ENCODE assay signal across 26 cellular contexts in the genomic region with DNA sequence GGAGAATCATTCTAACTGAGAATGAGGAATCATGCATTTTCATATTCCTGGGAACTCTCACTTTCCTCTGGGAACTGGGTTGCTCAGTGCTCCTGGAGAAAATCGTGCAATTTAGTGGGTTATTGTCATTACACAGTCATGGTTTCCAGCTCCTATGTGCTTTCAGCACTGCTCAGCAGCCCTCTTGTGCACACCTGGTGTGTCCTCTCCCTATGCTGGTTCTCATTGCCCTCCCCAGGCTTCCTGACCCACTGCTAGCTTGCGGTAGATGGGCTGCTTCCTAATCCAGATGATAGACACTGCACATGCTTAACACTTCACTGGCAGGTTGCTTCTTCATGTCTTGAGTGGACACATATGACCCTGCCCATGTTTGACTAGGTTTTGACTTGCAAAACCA. TPM values are rescaled to one million over a fixed set of nuclear protein-coding genes. Genes with fewer than 3 reads are reported as not detected.
"Had no signal": no experiment of that assay in that cellular context is flagged by ENCODE, and none has a peak within 500 bp of the region (broad histone marks: within the 10 kb centered on the region; RNA-seq: fewer than 3 reads in every experiment).

No MANE protein-coding gene starts in this region.

- H3K27me3 Mint-ChIP-seq: activated B cell treated with CpG ODN at 0.5 μM for 24 hours; activated CD4-positive, alpha-beta memory T cell treated with anti-CD3 and anti-CD28 coated beads for 36 hours; activated naive CD8-positive, alpha-beta T cell treated with anti-CD3 and anti-CD28 coated beads for 36 hours; activated T-helper 17 cell treated with anti-CD3 and anti-CD28 coated beads, Interleukin-2, amount 50 U/mL, for 72 hours had no signal

- H3K4me3 Mint-ChIP-seq: activated B cell treated with CpG ODN at 0.5 μM for 24 hours; activated CD4-positive, alpha-beta memory T cell treated with anti-CD3 and anti-CD28 coated beads for 36 hours; activated CD4-positive, alpha-beta T cell treated with anti-CD3 and anti-CD28 coated beads, Interleukin-2, amount 10 ng/mL, durations not matched to agents 7 days and 5 days; activated naive CD4-positive, alpha-beta T cell treated with anti-CD3 and anti-CD28 coated beads, Interleukin-2, amount 10 ng/mL, durations not matched to agents 7 days and 5 days; activated naive CD8-positive, alpha-beta T cell treated with anti-CD3 and anti-CD28 coated beads for 36 hours; activated T-helper 17 cell treated with anti-CD3 and anti-CD28 coated beads, Interleukin-2, amount 50 U/mL, for 72 hours; T-helper 17 cell had no signal

- FAIRE-seq: RCC 7860 had no signal

- H3K27ac ChIP-seq: brain microvascular endothelial cell, cardiac muscle cell, SJSA1 had no signal

- H3K27ac Mint-ChIP-seq: activated B cell treated with CpG ODN at 0.5 μM for 24 hours; activated CD4-positive, alpha-beta memory T cell treated with anti-CD3 and anti-CD28 coated beads for 36 hours; activated CD4-positive, alpha-beta T cell treated with anti-CD3 and anti-CD28 coated beads, Interleukin-2, amount 10 ng/mL, durations not matched to agents 7 days and 5 days; activated naive CD4-positive, alpha-beta T cell treated with anti-CD3 and anti-CD28 coated beads, Interleukin-2, amount 10 ng/mL, durations not matched to agents 7 days and 5 days; activated naive CD8-positive, alpha-beta T cell treated with anti-CD3 and anti-CD28 coated beads for 36 hours; activated T-helper 17 cell treated with anti-CD3 and anti-CD28 coated beads, Interleukin-2, amount 50 U/mL, for 72 hours; T-helper 17 cell had no signal

- H3K27me3 ChIP-seq: brain microvascular endothelial cell, cardiac muscle cell, SJSA1 had no signal

- H3K36me3 ChIP-seq: brain microvascular endothelial cell, cardiac muscle cell, MG63, SJSA1 had no signal

- H3K4me3 ChIP-seq: cardiac muscle cell, MG63, SJSA1 had no signal

- H3K9me3 ChIP-seq: MG63, SJSA1 had no signal

- H3K4me1 Mint-ChIP-seq: activated B cell treated with CpG ODN at 0.5 μM for 24 hours had no signal

- DNase-seq: activated B cell treated with CpG ODN at 0.5 μM for 24 hours; activated CD4-positive, alpha-beta memory T cell treated with anti-CD3 and anti-CD28 coated beads for 36 hours; activated CD4-positive, alpha-beta T cell treated with anti-CD3 and anti-CD28 coated beads for 1 hour; activated CD4-positive, alpha-beta T cell treated with anti-CD3 and anti-CD28 coated beads, Interleukin-2, amount 10 ng/mL, durations not matched to agents 7 days and 5 days; activated gamma-delta T cell; activated naive CD4-positive, alpha-beta T cell treated with anti-CD3 and anti-CD28 coated beads, Interleukin-2, amount 10 ng/mL, durations not matched to agents 7 days and 5 days; activated naive CD8-positive, alpha-beta T cell treated with anti-CD3 and anti-CD28 coated beads for 36 hours; activated T-cell treated with anti-CD3 and anti-CD28 coated beads for 4 hours; activated T-cell treated with anti-CD3 and anti-CD28 coated beads, Interleukin-2, amount 50 U/mL, for 48 hours; brain microvascular endothelial cell; MG63; MV-4-11; NCI-H1105; NCI-H1436; NCI-H1694 treated with DMSO at 0.1 percent for 48 hours; NCI-H2081; NCI-H446; NCI-H524; PC-3; SHP77; T-helper 17 cell; T-helper 9 cell had no signal

- H3K36me3 Mint-ChIP-seq: activated CD4-positive, alpha-beta memory T cell treated with anti-CD3 and anti-CD28 coated beads for 36 hours; activated naive CD8-positive, alpha-beta T cell treated with anti-CD3 and anti-CD28 coated beads for 36 hours had no signal

- H3K9me3 Mint-ChIP-seq: activated B cell treated with CpG ODN at 0.5 μM for 24 hours; activated CD4-positive, alpha-beta memory T cell treated with anti-CD3 and anti-CD28 coated beads for 36 hours; activated naive CD4-positive, alpha-beta T cell treated with anti-CD3 and anti-CD28 coated beads, Interleukin-2, amount 10 ng/mL, durations not matched to agents 7 days and 5 days; activated T-helper 17 cell treated with anti-CD3 and anti-CD28 coated beads, Interleukin-2, amount 50 U/mL, for 72 hours had no signal

- H3K4me1 ChIP-seq: SJSA1 had no signal

- ATAC-seq: activated T-helper 17 cell treated with anti-CD3 and anti-CD28 coated beads, Interleukin-2, amount 50 U/mL, for 72 hours; PC-3; T-helper 17 cell had no signal

RNA-seq across cellular contexts. Expression of gene TMEM200A, which starts 39.7 kb away (rescaled TPM):
- total RNA-seq: activated naive CD8-positive, alpha-beta T cell treated with anti-CD3 and anti-CD28 coated beads for 36 hours had no signal
- polyA plus RNA-seq: cardiac muscle cell had no signal
